ENCODE assay signal across 1 cellular context in the genomic region with DNA sequence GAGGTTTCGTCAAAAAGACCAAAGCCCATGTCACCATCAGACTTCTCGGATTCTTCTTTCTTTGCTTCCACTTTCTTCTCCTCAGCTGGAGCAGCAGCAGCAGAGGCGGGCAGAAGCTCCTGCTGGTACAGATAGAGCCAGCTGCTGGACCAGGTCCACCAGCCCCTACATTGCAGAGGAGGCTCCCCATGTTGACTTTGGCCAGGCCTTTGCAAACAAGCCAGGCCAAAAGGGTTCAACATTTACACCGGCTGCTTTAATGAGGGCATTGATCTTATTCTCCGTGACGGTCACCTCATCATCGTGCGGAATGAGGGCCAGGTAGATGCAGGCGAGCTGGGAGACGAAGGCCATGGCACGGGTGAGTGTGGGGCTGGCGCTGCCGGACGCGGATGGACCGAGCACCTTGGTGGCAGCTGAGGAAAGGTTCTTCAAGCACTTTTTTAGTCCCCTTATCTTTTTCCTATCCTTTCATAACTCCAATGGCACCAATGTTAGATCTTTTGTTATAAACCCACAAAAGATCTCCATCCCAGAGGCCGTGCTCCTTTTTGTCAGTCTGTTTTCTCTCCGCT.
TF ChIP-seq lines count a peak whose summit lies in the region.

No MANE protein-coding gene starts in this region.

TF ChIP-seq in HepG2, 621 proteins besides CTCF, POLR2A, EP300 and RAD21 (continued from another document):
- TF ChIP-seq, protein P1, sequence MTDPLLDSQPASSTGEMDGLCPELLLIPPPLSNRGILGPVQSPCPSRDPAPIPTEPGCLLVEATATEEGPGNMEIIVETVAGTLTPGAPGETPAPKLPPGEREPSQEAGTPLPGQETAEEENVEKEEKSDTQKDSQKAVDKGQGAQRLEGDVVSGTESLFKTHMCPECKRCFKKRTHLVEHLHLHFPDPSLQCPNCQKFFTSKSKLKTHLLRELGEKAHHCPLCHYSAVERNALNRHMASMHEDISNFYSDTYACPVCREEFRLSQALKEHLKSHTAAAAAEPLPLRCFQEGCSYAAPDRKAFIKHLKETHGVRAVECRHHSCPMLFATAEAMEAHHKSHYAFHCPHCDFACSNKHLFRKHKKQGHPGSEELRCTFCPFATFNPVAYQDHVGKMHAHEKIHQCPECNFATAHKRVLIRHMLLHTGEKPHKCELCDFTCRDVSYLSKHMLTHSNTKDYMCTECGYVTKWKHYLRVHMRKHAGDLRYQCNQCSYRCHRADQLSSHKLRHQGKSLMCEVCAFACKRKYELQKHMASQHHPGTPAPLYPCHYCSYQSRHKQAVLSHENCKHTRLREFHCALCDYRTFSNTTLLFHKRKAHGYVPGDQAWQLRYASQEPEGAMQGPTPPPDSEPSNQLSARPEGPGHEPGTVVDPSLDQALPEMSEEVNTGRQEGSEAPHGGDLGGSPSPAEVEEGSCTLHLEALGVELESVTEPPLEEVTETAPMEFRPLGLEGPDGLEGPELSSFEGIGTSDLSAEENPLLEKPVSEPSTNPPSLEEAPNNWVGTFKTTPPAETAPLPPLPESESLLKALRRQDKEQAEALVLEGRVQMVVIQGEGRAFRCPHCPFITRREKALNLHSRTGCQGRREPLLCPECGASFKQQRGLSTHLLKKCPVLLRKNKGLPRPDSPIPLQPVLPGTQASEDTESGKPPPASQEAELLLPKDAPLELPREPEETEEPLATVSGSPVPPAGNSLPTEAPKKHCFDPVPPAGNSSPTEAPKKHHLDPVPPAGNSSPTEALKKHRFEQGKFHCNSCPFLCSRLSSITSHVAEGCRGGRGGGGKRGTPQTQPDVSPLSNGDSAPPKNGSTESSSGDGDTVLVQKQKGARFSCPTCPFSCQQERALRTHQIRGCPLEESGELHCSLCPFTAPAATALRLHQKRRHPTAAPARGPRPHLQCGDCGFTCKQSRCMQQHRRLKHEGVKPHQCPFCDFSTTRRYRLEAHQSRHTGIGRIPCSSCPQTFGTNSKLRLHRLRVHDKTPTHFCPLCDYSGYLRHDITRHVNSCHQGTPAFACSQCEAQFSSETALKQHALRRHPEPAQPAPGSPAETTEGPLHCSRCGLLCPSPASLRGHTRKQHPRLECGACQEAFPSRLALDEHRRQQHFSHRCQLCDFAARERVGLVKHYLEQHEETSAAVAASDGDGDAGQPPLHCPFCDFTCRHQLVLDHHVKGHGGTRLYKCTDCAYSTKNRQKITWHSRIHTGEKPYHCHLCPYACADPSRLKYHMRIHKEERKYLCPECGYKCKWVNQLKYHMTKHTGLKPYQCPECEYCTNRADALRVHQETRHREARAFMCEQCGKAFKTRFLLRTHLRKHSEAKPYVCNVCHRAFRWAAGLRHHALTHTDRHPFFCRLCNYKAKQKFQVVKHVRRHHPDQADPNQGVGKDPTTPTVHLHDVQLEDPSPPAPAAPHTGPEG (CRISPR knock-in tag; IDR thresholded peaks at IDR 0.05): no peak
- TF ChIP-seq ZNF232 (CRISPR knock-in tag; IDR thresholded peaks at IDR 0.05; ENCODE audit: borderline replicate concordance): no peak
- TF ChIP-seq REST (IDR thresholded peaks at IDR 0.05; ENCODE audit: borderline replicate concordance in 1 of 2, low read depth in 1 of 2, low read length in 2 of 2): no peak
- TF ChIP-seq FOXP1 (IDR thresholded peaks at IDR 0.05): no peak
- TF ChIP-seq FOXP1 (CRISPR knock-in tag; IDR thresholded peaks at IDR 0.05): 0 out of 2 replicates have a peak, but pooled peaks have one; percentile 9
- TF ChIP-seq, protein P2, sequence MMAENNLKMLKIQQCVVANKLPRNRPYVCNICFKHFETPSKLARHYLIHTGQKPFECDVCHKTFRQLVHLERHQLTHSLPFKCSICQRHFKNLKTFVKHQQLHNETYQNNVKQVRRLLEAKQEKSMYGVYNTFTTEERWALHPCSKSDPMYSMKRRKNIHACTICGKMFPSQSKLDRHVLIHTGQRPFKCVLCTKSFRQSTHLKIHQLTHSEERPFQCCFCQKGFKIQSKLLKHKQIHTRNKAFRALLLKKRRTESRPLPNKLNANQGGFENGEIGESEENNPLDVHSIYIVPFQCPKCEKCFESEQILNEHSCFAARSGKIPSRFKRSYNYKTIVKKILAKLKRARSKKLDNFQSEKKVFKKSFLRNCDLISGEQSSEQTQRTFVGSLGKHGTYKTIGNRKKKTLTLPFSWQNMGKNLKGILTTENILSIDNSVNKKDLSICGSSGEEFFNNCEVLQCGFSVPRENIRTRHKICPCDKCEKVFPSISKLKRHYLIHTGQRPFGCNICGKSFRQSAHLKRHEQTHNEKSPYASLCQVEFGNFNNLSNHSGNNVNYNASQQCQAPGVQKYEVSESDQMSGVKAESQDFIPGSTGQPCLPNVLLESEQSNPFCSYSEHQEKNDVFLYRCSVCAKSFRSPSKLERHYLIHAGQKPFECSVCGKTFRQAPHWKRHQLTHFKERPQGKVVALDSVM (CRISPR knock-in tag; IDR thresholded peaks at IDR 0.05): no peak
- TF ChIP-seq LCORL (IDR thresholded peaks at IDR 0.05): no peak
- TF ChIP-seq LCORL (CRISPR knock-in tag; IDR thresholded peaks at IDR 0.05): no peak
- no peak for TF ChIP-seq ZNF572 (CRISPR knock-in tag; IDR thresholded peaks at IDR 0.05)
- TF ChIP-seq EEA1 (CRISPR knock-in tag; IDR thresholded peaks at IDR 0.05; ENCODE audit: borderline replicate concordance): no peak
- TF ChIP-seq TAF15 (IDR thresholded peaks at IDR 0.05; ENCODE audit: low read depth, low read length, poor library complexity, severe bottlenecking): no peak
- TF ChIP-seq ARNTL (CRISPR knock-in tag; IDR thresholded peaks at IDR 0.05): no peak
- TF ChIP-seq SALL1 (CRISPR knock-in tag; IDR thresholded peaks at IDR 0.05): 0 out of 2 replicates have a peak, but pooled peaks have one; percentile 18
- TF ChIP-seq MED13 (CRISPR knock-in tag; IDR thresholded peaks at IDR 0.05): no peak
- no peak for TF ChIP-seq EED (CRISPR knock-in tag; IDR thresholded peaks at IDR 0.05)
- TF ChIP-seq ZFX (CRISPR knock-in tag; IDR thresholded peaks at IDR 0.05; ENCODE audit: low read depth): peak; percentile 54; the same call in 1 of the 2 replicates
